In genomic region chr20:17608701-17609497, GRCh38 we compare ENCODE assay signal across 1 cellular context.
TF ChIP-seq lines count a peak whose summit lies in the region.

No MANE protein-coding gene starts in this region.

TF ChIP-seq in SK-N-SH, 30 proteins besides CTCF, POLR2A, EP300 and RAD21 (continued from another document):
- TF ChIP-seq USF2 (IDR thresholded peaks at IDR 0.05; ENCODE audit: borderline replicate concordance, low read depth, low read length) (no peak), EZH2phosphoT487 (IDR thresholded peaks at IDR 0.05; ENCODE audit: borderline replicate concordance, low read depth) (no peak), GATA2 (CRISPR knock-in tag; IDR thresholded peaks at IDR 0.05) (no peak), POLR2AphosphoS5 (IDR thresholded peaks at IDR 0.05; ENCODE audit: low read depth, low read length) (no peak), JUND (IDR thresholded peaks at IDR 0.05) (no peak), FOXJ3 (CRISPR knock-in tag; IDR thresholded peaks at IDR 0.05) (no peak), FOXM1 (IDR thresholded peaks at IDR 0.05; ENCODE audit: low read depth) (no peak), SMC3 (IDR thresholded peaks at IDR 0.05; ENCODE audit: low read depth, low read length) (no peak), SIN3A (IDR thresholded peaks at IDR 0.05; ENCODE audit: borderline replicate concordance, low read depth, low read length) (no peak), CHD2 (IDR thresholded peaks at IDR 0.05; ENCODE audit: low read length, partially characterized antibody) (no peak)
TF ChIP-seq in SK-N-SH: peak in this region for 0.
